1 cellular context compared by ENCODE assay signal in genomic region chr2:216394888-216395287, GRCh38.
TF ChIP-seq lines count a peak whose summit lies in the region.

No MANE protein-coding gene starts in this region.

TF ChIP-seq in GM12878, 131 proteins besides CTCF, POLR2A, EP300 and RAD21 (continued from another document):
- TF ChIP-seq ZBTB4 (CRISPR knock-in tag; IDR thresholded peaks at IDR 0.05) (no peak), NFIC (IDR thresholded peaks at IDR 0.05; ENCODE audit: low read depth, low read length) (no peak), CBFB (IDR thresholded peaks at IDR 0.05; ENCODE audit: low read depth) (no peak), SIX5 (IDR thresholded peaks at IDR 0.05; ENCODE audit: low read depth, low read length, severe bottlenecking) (no peak), CEBPB (IDR thresholded peaks at IDR 0.05; ENCODE audit: borderline replicate concordance in 1 of 2, low read depth in 2 of 2, low read length in 2 of 2) (no peak), JUND (IDR thresholded peaks at IDR 0.05; ENCODE audit: low read depth, low read length) (no peak)
